In genomic region chr20:37371845-37372244, GRCh38 we compare ENCODE assay signal across 7 cellular contexts. TPM values are rescaled to one million over a fixed set of nuclear protein-coding genes. Genes with fewer than 3 reads are reported as not detected.
DNase-seq lines count a peak whose midpoint lies in the region; ATAC-seq, FAIRE-seq and TF ChIP-seq lines count a peak whose summit lies in the region.
"Not testable (repeated sequence)": the region's sequence is repeated elsewhere in the genome, so short reads cannot be mapped to it uniquely, and the experiment has no call there.

No MANE protein-coding gene starts in this region.

- H3K27me3 Mint-ChIP-seq in Calu3 (ENCODE audit: unreplicated experiment); chondrocyte (ENCODE audit: low read depth); stimulated activated naive B cell treated with anti-CD40 and anti-IgM and Interleukin-4, amounts not matched to agents 10 μg/mL and 1 μg/mL and 100 μg/mL, for 72 hours: not testable (repeated sequence)

- TF ChIP-seq CTCF in Calu3 (IDR thresholded peaks at IDR 0.05; ENCODE audit: unreplicated experiment); RWPE1 (conservative IDR thresholded peaks at IDR 0.05; ENCODE audit: low read depth); chondrocyte (IDR thresholded peaks at IDR 0.05); left lung (IDR thresholded peaks at IDR 0.05): not testable (repeated sequence)

- not testable (repeated sequence) for ATAC-seq in left lung; stimulated activated naive B cell treated with anti-CD40 and anti-IgM and Interleukin-4, amounts not matched to agents 10 μg/mL and 1 μg/mL and 100 μg/mL, for 72 hours (replicated peaks)

- not testable (repeated sequence) for H3K4me3 ChIP-seq in left lung

- H3K4me3 Mint-ChIP-seq in Calu3 (ENCODE audit: low read depth, unreplicated experiment); chondrocyte (ENCODE audit: unreplicated experiment); stimulated activated naive B cell treated with anti-CD40 and anti-IgM and Interleukin-4, amounts not matched to agents 10 μg/mL and 1 μg/mL and 100 μg/mL, for 72 hours: not testable (repeated sequence)

- POLR2A ChIA-PET in RWPE1 (lab: Yijun Ruan, JAX; ENCODE audit: low non-redundant PET): interaction anchor here (0.6 kb wide), 1 partner anchor 83 kb away, joined by 4 read pairs; no protein-coding TSS in a partner anchor

- H3K36me3 Mint-ChIP-seq in Calu3 (ENCODE audit: insufficient read depth, unreplicated experiment): peaks cover 48% of the 10 kb centered on the region
- not testable (repeated sequence) for H3K36me3 Mint-ChIP-seq in chondrocyte (ENCODE audit: low read depth)
- peaks cover 50 to 72% of the 10 kb centered on the region in 2 donors for H3K36me3 Mint-ChIP-seq in stimulated activated naive B cell treated with anti-CD40 and anti-IgM and Interleukin-4, amounts not matched to agents 10 μg/mL and 1 μg/mL and 100 μg/mL, for 72 hours

- H3K4me1 ChIP-seq in left lung: not testable (repeated sequence)

- not testable (repeated sequence) for BruUV-seq in Calu3 (replicated peaks; lab: Mats Ljungman, UMichigan)

- not testable (repeated sequence) for H3K9me3 ChIP-seq in left lung

- not testable (repeated sequence) for DNase-seq in Calu3; GM19239 (ENCODE audit: insufficient read length, low spot score); RWPE1 (ENCODE audit: low spot score); stimulated activated naive B cell treated with anti-CD40 and anti-IgM and Interleukin-4, amounts not matched to agents 10 μg/mL and 1 μg/mL and 100 μg/mL, for 72 hours
- peak; percentile 33 for DNase-seq in chondrocyte (ENCODE audit: low spot score)
- peak; percentile 10 to 36 for DNase-seq in left lung
- DNase-seq in posterior vena cava (ENCODE audit: low spot score): peak; percentile 36

- not testable (repeated sequence) for H3K36me3 ChIP-seq in left lung

- H3K27me3 ChIP-seq in left lung: not testable (repeated sequence)

- peak overlapping the region; percentile 18 for H3K27ac Mint-ChIP-seq in Calu3 (ENCODE audit: unreplicated experiment)
- H3K27ac Mint-ChIP-seq in chondrocyte (ENCODE audit: unreplicated experiment): not testable (repeated sequence)
- peak overlapping the region; percentile 56 for H3K27ac Mint-ChIP-seq in stimulated activated naive B cell treated with anti-CD40 and anti-IgM and Interleukin-4, amounts not matched to agents 10 μg/mL and 1 μg/mL and 100 μg/mL, for 72 hours

- intact Hi-C loops in Calu3 (cut with micrococcal nuclease; ENCODE audit: unreplicated experiment); left lung (cut with DNase I): not testable (repeated sequence)
- intact Hi-C loops in posterior vena cava (cut with DNase I): loop anchor here in 1 of 2 donors (5.0 kb wide), 1 partner anchor 230 kb away; no protein-coding TSS in a partner anchor

- not testable (repeated sequence) for H3K9me3 Mint-ChIP-seq in Calu3 (ENCODE audit: low read depth, unreplicated experiment); chondrocyte (ENCODE audit: low read depth); stimulated activated naive B cell treated with anti-CD40 and anti-IgM and Interleukin-4, amounts not matched to agents 10 μg/mL and 1 μg/mL and 100 μg/mL, for 72 hours

- peaks cover 12% of the 10 kb centered on the region for H3K4me1 Mint-ChIP-seq in Calu3 (ENCODE audit: low read depth, unreplicated experiment)
- not testable (repeated sequence) for H3K4me1 Mint-ChIP-seq in chondrocyte (ENCODE audit: low read depth)
- H3K4me1 Mint-ChIP-seq in stimulated activated naive B cell treated with anti-CD40 and anti-IgM and Interleukin-4, amounts not matched to agents 10 μg/mL and 1 μg/mL and 100 μg/mL, for 72 hours: peaks cover 23 to 70% of the 10 kb centered on the region in 2 donors

- FAIRE-seq in GM19239 (lab: Jason Lieb, UNC): peak; percentile 39

- CTCF ChIA-PET in Calu3 (lab: Charles Lee): interaction anchor here (0.6 kb wide), 1 partner anchor 73 kb away, joined by 3 read pairs; no protein-coding TSS in a partner anchor
- CTCF ChIA-PET in RWPE1 (lab: Yijun Ruan, JAX): interaction anchor here (0.6 to 0.9 kb wide), 5 partner anchors 14 to 382 kb away, joined by 3 to 5 read pairs (median 4); no protein-coding TSS in a partner anchor

- peak overlapping the region; percentile 37 for H3K27ac ChIP-seq in RWPE1
- not testable (repeated sequence) for H3K27ac ChIP-seq in left lung

RNA-seq across cellular contexts. Expression of gene SRC, which starts 25.9 kb away (rescaled TPM):
- total RNA-seq in Calu3 (2022) (185 and 203 TPM in 2 replicates), chondrocyte (16.0 to 25.7 TPM (median 25.1 TPM) in 3 replicates), left lung (10 to 100 TPM; 37.4 to 53.5 TPM), posterior vena cava (10 to 100 TPM; 35.4 to 39.1 TPM)
